Comparison of ENCODE assay signal across 1 cellular context in genomic region chr22:26632422-26633155, GRCh38.
A peak's percentile ranks its signal among the peaks of the same experiment; 100 is the strongest.
TF ChIP-seq lines count a peak whose summit lies in the region.

No MANE protein-coding gene starts in this region.

TF ChIP-seq in K562, 482 proteins besides CTCF, POLR2A, EP300 and RAD21 (continued from another document and continues in another):
- TF ChIP-seq, protein P1, sequence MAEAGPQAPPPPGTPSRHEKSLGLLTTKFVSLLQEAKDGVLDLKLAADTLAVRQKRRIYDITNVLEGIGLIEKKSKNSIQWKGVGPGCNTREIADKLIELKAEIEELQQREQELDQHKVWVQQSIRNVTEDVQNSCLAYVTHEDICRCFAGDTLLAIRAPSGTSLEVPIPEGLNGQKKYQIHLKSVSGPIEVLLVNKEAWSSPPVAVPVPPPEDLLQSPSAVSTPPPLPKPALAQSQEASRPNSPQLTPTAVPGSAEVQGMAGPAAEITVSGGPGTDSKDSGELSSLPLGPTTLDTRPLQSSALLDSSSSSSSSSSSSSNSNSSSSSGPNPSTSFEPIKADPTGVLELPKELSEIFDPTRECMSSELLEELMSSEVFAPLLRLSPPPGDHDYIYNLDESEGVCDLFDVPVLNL (CRISPR knock-in tag; IDR thresholded peaks at IDR 0.05; ENCODE audit: low read depth) = no peak
- peak; percentile 77 for TF ChIP-seq GABPA (tag; conservative IDR thresholded peaks at IDR 0.05; ENCODE audit: low read depth)
- no peak for TF ChIP-seq RBM25 (IDR thresholded peaks at IDR 0.05; ENCODE audit: low read depth, low read length, severe bottlenecking)
- TF ChIP-seq RFX5 (IDR thresholded peaks at IDR 0.05; ENCODE audit: low read depth, low read length) = no peak
- TF ChIP-seq FOXO4 (CRISPR knock-in tag; IDR thresholded peaks at IDR 0.05) = no peak
- TF ChIP-seq, protein P2, sequence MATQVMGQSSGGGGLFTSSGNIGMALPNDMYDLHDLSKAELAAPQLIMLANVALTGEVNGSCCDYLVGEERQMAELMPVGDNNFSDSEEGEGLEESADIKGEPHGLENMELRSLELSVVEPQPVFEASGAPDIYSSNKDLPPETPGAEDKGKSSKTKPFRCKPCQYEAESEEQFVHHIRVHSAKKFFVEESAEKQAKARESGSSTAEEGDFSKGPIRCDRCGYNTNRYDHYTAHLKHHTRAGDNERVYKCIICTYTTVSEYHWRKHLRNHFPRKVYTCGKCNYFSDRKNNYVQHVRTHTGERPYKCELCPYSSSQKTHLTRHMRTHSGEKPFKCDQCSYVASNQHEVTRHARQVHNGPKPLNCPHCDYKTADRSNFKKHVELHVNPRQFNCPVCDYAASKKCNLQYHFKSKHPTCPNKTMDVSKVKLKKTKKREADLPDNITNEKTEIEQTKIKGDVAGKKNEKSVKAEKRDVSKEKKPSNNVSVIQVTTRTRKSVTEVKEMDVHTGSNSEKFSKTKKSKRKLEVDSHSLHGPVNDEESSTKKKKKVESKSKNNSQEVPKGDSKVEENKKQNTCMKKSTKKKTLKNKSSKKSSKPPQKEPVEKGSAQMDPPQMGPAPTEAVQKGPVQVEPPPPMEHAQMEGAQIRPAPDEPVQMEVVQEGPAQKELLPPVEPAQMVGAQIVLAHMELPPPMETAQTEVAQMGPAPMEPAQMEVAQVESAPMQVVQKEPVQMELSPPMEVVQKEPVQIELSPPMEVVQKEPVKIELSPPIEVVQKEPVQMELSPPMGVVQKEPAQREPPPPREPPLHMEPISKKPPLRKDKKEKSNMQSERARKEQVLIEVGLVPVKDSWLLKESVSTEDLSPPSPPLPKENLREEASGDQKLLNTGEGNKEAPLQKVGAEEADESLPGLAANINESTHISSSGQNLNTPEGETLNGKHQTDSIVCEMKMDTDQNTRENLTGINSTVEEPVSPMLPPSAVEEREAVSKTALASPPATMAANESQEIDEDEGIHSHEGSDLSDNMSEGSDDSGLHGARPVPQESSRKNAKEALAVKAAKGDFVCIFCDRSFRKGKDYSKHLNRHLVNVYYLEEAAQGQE (CRISPR knock-in tag; IDR thresholded peaks at IDR 0.05; ENCODE audit: low read depth) = no peak
- peak; percentile 92 for TF ChIP-seq KLF16 (IDR thresholded peaks at IDR 0.05)
- no peak for TF ChIP-seq E2F5 (CRISPR knock-in tag; IDR thresholded peaks at IDR 0.05)
- no peak for TF ChIP-seq SETDB1 (IDR thresholded peaks at IDR 0.05; ENCODE audit: low read length)
- TF ChIP-seq ADNP (tag; IDR thresholded peaks at IDR 0.05) = 0 out of 2 replicates have a peak, but pooled peaks have one; percentile 3
- TF ChIP-seq TRIM24 (IDR thresholded peaks at IDR 0.05) = peak; percentile 72 to 73
- TF ChIP-seq ZSCAN29 (IDR thresholded peaks at IDR 0.05) = no peak
- TF ChIP-seq KAT8 (IDR thresholded peaks at IDR 0.05; ENCODE audit: low read depth) = no peak
- peak; percentile 57 for TF ChIP-seq EP400 (IDR thresholded peaks at IDR 0.05)
- TF ChIP-seq ZNF311 (CRISPR knock-in tag; IDR thresholded peaks at IDR 0.05) = no peak
- no peak for TF ChIP-seq ARHGAP35 (IDR thresholded peaks at IDR 0.05; ENCODE audit: partially characterized antibody)
- TF ChIP-seq ZNF584 (CRISPR knock-in tag; IDR thresholded peaks at IDR 0.05; ENCODE audit: low read depth) = 0 out of 2 replicates have a peak, but pooled peaks have one; percentile 29
- no peak for TF ChIP-seq FOXJ3 (CRISPR knock-in tag; IDR thresholded peaks at IDR 0.05)
- TF ChIP-seq EWSR1 (IDR thresholded peaks at IDR 0.05; ENCODE audit: borderline replicate concordance, low read depth, partially characterized antibody) = no peak
- TF ChIP-seq SNAPC5 (CRISPR knock-in tag; IDR thresholded peaks at IDR 0.05) = no peak
- no peak for TF ChIP-seq PHF21A (IDR thresholded peaks at IDR 0.05; ENCODE audit: borderline replicate concordance, low read depth)
- TF ChIP-seq ZBTB17 (CRISPR knock-in tag; IDR thresholded peaks at IDR 0.05) = no peak
- no peak for TF ChIP-seq ZSCAN32 (CRISPR knock-in tag; IDR thresholded peaks at IDR 0.05)
- no peak for TF ChIP-seq KLF13 (tag; IDR thresholded peaks at IDR 0.05; ENCODE audit: borderline replicate concordance, low read depth)
- peak; percentile 50 for TF ChIP-seq ATF7 (IDR thresholded peaks at IDR 0.05)
- TF ChIP-seq ZNF583 (CRISPR knock-in tag; IDR thresholded peaks at IDR 0.05) = no peak
- TF ChIP-seq ZNF699 (CRISPR knock-in tag; IDR thresholded peaks at IDR 0.05; ENCODE audit: insufficient replicate concordance) = no peak
- TF ChIP-seq LCOR (CRISPR knock-in tag; IDR thresholded peaks at IDR 0.05) = no peak
- TF ChIP-seq MCM5 (IDR thresholded peaks at IDR 0.05; ENCODE audit: low read depth) = no peak
- TF ChIP-seq CTCFL (IDR thresholded peaks at IDR 0.05; ENCODE audit: borderline replicate concordance, insufficient read depth, low read depth, low read length, poor library complexity, severe bottlenecking) = no peak
- TF ChIP-seq, protein P3, sequence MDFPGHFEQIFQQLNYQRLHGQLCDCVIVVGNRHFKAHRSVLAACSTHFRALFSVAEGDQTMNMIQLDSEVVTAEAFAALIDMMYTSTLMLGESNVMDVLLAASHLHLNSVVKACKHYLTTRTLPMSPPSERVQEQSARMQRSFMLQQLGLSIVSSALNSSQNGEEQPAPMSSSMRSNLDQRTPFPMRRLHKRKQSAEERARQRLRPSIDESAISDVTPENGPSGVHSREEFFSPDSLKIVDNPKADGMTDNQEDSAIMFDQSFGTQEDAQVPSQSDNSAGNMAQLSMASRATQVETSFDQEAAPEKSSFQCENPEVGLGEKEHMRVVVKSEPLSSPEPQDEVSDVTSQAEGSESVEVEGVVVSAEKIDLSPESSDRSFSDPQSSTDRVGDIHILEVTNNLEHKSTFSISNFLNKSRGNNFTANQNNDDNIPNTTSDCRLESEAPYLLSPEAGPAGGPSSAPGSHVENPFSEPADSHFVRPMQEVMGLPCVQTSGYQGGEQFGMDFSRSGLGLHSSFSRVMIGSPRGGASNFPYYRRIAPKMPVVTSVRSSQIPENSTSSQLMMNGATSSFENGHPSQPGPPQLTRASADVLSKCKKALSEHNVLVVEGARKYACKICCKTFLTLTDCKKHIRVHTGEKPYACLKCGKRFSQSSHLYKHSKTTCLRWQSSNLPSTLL (IDR thresholded peaks at IDR 0.05) = no peak
- TF ChIP-seq CBX3 (IDR thresholded peaks at IDR 0.05; ENCODE audit: borderline replicate concordance in 1 of 2, low read length in 2 of 2) = 0 out of 3 replicates have a peak, but pooled peaks of 1 of the 2 experiments have one; percentile 40
- TF ChIP-seq, protein P4, sequence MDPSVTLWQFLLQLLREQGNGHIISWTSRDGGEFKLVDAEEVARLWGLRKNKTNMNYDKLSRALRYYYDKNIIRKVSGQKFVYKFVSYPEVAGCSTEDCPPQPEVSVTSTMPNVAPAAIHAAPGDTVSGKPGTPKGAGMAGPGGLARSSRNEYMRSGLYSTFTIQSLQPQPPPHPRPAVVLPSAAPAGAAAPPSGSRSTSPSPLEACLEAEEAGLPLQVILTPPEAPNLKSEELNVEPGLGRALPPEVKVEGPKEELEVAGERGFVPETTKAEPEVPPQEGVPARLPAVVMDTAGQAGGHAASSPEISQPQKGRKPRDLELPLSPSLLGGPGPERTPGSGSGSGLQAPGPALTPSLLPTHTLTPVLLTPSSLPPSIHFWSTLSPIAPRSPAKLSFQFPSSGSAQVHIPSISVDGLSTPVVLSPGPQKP (CRISPR knock-in tag; IDR thresholded peaks at IDR 0.05) = no peak
- TF ChIP-seq C11orf30 (IDR thresholded peaks at IDR 0.05; ENCODE audit: low read depth) = no peak
- TF ChIP-seq ZNF316 (IDR thresholded peaks at IDR 0.05) = no peak
- no peak for TF ChIP-seq GATAD2A (IDR thresholded peaks at IDR 0.05)
- TF ChIP-seq, protein P5, sequence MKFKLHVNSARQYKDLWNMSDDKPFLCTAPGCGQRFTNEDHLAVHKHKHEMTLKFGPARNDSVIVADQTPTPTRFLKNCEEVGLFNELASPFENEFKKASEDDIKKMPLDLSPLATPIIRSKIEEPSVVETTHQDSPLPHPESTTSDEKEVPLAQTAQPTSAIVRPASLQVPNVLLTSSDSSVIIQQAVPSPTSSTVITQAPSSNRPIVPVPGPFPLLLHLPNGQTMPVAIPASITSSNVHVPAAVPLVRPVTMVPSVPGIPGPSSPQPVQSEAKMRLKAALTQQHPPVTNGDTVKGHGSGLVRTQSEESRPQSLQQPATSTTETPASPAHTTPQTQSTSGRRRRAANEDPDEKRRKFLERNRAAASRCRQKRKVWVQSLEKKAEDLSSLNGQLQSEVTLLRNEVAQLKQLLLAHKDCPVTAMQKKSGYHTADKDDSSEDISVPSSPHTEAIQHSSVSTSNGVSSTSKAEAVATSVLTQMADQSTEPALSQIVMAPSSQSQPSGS (CRISPR knock-in tag; IDR thresholded peaks at IDR 0.05) = no peak
- TF ChIP-seq SIN3A (IDR thresholded peaks at IDR 0.05; ENCODE audit: borderline replicate concordance in 2 of 2, control insufficient read depth in 1 of 2, low read depth in 2 of 2, low read length in 2 of 2) = no peak
- no peak for TF ChIP-seq YBX1 (IDR thresholded peaks at IDR 0.05)
- no peak for TF ChIP-seq DDX20 (tag; IDR thresholded peaks at IDR 0.05; ENCODE audit: low read depth)
- TF ChIP-seq RCOR1 (IDR thresholded peaks at IDR 0.05; ENCODE audit: borderline replicate concordance in 1 of 2, low read depth in 2 of 2, low read length in 2 of 2) = peak; percentile 67 to 70; a peak in 2 of 4 replicates
- no peak for TF ChIP-seq NR3C1 (CRISPR knock-in tag; IDR thresholded peaks at IDR 0.05)
- no peak for TF ChIP-seq ETV6 (IDR thresholded peaks at IDR 0.05; ENCODE audit: borderline replicate concordance in 1 of 2, low read depth in 2 of 2, low read length in 1 of 2)
- TF ChIP-seq ETV6 (CRISPR knock-in tag; IDR thresholded peaks at IDR 0.05; ENCODE audit: borderline replicate concordance) = no peak
- TF ChIP-seq HOXB6 (CRISPR knock-in tag; IDR thresholded peaks at IDR 0.05; ENCODE audit: borderline replicate concordance) = no peak
- TF ChIP-seq ZNF785 (CRISPR knock-in tag; IDR thresholded peaks at IDR 0.05) = no peak
- TF ChIP-seq RNF2 (IDR thresholded peaks at IDR 0.05) = peak; percentile 97
- no peak for TF ChIP-seq HMGXB4 (CRISPR knock-in tag; IDR thresholded peaks at IDR 0.05)
- TF ChIP-seq, protein P6, sequence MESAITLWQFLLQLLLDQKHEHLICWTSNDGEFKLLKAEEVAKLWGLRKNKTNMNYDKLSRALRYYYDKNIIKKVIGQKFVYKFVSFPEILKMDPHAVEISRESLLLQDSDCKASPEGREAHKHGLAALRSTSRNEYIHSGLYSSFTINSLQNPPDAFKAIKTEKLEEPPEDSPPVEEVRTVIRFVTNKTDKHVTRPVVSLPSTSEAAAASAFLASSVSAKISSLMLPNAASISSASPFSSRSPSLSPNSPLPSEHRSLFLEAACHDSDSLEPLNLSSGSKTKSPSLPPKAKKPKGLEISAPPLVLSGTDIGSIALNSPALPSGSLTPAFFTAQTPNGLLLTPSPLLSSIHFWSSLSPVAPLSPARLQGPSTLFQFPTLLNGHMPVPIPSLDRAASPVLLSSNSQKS (CRISPR knock-in tag; IDR thresholded peaks at IDR 0.05) = no peak
- TF ChIP-seq ETS1 (conservative IDR thresholded peaks at IDR 0.05; ENCODE audit: control insufficient read depth, low read depth, low read length) = no peak
- TF ChIP-seq ARID1B (IDR thresholded peaks at IDR 0.05) = peak; percentile 98
- no peak for TF ChIP-seq HCFC1 (IDR thresholded peaks at IDR 0.05; ENCODE audit: low read depth, low read length)
- no peak for TF ChIP-seq ZNF24 (IDR thresholded peaks at IDR 0.05)
